In the genomic region with DNA sequence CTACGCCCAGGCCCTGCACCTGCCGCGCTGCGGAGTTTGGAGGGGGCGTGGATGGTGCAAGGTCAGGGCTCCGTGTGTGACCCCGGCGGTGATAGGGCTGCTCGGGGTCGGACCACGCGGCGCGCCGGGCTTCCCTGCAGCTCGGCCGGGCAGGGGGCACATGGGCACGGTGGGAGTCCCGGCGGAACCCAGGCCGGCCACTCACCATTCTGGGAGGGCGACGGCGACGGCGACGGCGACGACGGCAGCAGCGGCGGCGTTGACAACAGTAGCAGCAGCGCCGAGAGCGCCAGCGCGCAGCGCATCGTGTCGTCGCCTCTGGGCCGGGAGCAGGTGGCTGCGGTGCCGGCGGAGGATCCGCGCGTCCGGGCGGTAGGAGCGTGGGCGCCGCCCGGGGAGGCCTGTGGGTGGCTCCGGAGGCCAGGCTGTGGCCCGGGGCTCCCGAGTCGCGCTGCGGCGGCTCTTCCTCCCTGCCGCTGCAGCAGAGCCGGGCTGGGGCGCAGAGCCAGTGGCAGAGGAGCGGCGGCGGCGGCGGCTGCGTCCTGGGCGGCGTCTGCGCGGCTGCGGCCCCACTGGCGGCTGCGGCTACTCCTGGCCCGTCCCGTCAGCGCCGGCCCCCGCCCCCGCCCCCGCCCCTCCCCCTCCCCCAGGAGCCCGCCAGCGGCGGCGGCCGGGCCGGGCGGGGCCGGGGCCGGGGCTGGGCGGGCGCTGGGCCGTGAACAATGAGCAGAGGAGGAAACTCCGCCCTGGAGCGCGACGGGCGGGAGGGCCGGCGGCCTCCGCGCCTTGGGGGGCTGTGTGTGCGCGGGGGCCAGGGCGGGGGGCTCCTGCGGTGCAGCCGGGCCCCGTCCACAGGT, we compare ENCODE assay signal across 1 cellular context.
TF ChIP-seq lines count a peak whose summit lies in the region.

Gene PODXL, minus strand, starts transcription at position 574 of the 857 bp plus-strand sequence. Its CDS starts 269 bp downstream, at position 305.

TF ChIP-seq in HEK293, 187 proteins besides CTCF, POLR2A, EP300 and RAD21 (continued from another document and continues in another):
- TF ChIP-seq ZBTB1 (tag by site-specific recombination; IDR thresholded peaks at IDR 0.05), result no peak
- TF ChIP-seq YY1 (tag by site-specific recombination; IDR thresholded peaks at IDR 0.05), result no peak
- no peak for TF ChIP-seq ZNF221 (tag by site-specific recombination; IDR thresholded peaks at IDR 0.05; ENCODE audit: borderline replicate concordance)
- TF ChIP-seq ZNF777 (tag by site-specific recombination; IDR thresholded peaks at IDR 0.05; ENCODE audit: borderline replicate concordance), result peak; percentile 94
- TF ChIP-seq IKZF3 (tag by site-specific recombination; IDR thresholded peaks at IDR 0.05), result no peak
- TF ChIP-seq, protein P1, sequence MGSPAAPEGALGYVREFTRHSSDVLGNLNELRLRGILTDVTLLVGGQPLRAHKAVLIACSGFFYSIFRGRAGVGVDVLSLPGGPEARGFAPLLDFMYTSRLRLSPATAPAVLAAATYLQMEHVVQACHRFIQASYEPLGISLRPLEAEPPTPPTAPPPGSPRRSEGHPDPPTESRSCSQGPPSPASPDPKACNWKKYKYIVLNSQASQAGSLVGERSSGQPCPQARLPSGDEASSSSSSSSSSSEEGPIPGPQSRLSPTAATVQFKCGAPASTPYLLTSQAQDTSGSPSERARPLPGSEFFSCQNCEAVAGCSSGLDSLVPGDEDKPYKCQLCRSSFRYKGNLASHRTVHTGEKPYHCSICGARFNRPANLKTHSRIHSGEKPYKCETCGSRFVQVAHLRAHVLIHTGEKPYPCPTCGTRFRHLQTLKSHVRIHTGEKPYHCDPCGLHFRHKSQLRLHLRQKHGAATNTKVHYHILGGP (tag by site-specific recombination; IDR thresholded peaks at IDR 0.05), result no peak
- TF ChIP-seq KLF10 (tag by site-specific recombination; IDR thresholded peaks at IDR 0.05), result peak; percentile 49; the same call in 1 of the 2 replicates
- TF ChIP-seq ZNF660 (tag by site-specific recombination; IDR thresholded peaks at IDR 0.05), result peak; percentile 68
- no peak for TF ChIP-seq HOXC10 (CRISPR knock-in tag; IDR thresholded peaks at IDR 0.05)
- TF ChIP-seq ZNF776 (tag by site-specific recombination; IDR thresholded peaks at IDR 0.05; ENCODE audit: borderline replicate concordance), result no peak
- peak; percentile 72; the same call in 1 of the 2 replicates for TF ChIP-seq ZBTB20 (tag by site-specific recombination; IDR thresholded peaks at IDR 0.05)
- TF ChIP-seq ZNF146 (tag by site-specific recombination; IDR thresholded peaks at IDR 0.05), result no peak
- no peak for TF ChIP-seq MZF1 (tag by site-specific recombination; IDR thresholded peaks at IDR 0.05; ENCODE audit: borderline replicate concordance)
- no peak for TF ChIP-seq REPIN1 (tag by site-specific recombination; IDR thresholded peaks at IDR 0.05; ENCODE audit: low read depth)
- no peak for TF ChIP-seq ZNF121 (tag by site-specific recombination; IDR thresholded peaks at IDR 0.05)
- no peak for TF ChIP-seq ZBTB7A (tag by site-specific recombination; IDR thresholded peaks at IDR 0.05; ENCODE audit: low read depth)
- TF ChIP-seq PRDM1 (tag by site-specific recombination; IDR thresholded peaks at IDR 0.05), result no peak
- TF ChIP-seq ZBTB17 (tag by site-specific recombination; IDR thresholded peaks at IDR 0.05), result no peak; the same call in 1 of the 2 replicates
- TF ChIP-seq, protein P2, sequence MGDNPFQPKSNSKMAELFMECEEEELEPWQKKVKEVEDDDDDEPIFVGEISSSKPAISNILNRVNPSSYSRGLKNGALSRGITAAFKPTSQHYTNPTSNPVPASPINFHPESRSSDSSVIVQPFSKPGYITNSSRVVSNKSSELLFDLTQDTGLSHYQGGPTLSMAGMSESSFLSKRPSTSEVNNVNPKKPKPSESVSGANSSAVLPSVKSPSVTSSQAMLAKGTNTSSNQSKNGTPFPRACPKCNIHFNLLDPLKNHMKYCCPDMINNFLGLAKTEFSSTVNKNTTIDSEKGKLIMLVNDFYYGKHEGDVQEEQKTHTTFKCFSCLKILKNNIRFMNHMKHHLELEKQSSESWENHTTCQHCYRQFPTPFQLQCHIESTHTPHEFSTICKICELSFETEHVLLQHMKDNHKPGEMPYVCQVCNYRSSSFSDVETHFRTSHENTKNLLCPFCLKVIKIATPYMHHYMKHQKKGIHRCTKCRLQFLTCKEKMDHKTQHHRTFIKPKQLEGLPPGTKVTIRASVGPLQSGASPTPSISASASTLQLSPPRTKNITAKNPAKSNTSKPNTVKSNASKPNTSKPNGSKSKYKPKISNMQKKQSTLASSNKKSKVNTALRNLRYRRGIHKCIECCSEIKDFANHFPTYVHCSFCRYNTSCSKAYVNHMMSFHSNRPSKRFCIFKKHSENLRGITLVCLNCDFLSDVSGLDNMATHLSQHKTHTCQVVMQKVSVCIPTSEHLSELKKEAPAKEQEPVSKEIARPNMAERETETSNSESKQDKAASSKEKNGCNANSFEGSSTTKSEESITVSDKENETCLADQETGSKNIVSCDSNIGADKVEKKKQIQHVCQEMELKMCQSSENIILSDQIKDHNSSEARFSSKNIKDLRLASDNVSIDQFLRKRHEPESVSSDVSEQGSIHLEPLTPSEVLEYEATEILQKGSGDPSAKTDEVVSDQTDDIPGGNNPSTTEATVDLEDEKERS (tag by site-specific recombination; IDR thresholded peaks at IDR 0.05), result no peak
- peak; percentile 40; the same call in 1 of the 2 replicates for TF ChIP-seq GLIS1 (tag by site-specific recombination; IDR thresholded peaks at IDR 0.05)
- TF ChIP-seq ZNF140 (tag by site-specific recombination; IDR thresholded peaks at IDR 0.05), result no peak
- TF ChIP-seq HOXA7 (CRISPR knock-in tag; IDR thresholded peaks at IDR 0.05; ENCODE audit: borderline replicate concordance), result no peak
- no peak for TF ChIP-seq ZNF114 (tag by site-specific recombination; IDR thresholded peaks at IDR 0.05)
- peak; percentile 79 for TF ChIP-seq KLF9 (tag by site-specific recombination; IDR thresholded peaks at IDR 0.05; ENCODE audit: low read depth)
- TF ChIP-seq ZEB2 (tag by site-specific recombination; IDR thresholded peaks at IDR 0.05), result no peak
- TF ChIP-seq KLF8 (tag by site-specific recombination; IDR thresholded peaks at IDR 0.05), result no peak; the same call in 1 of the 2 replicates
- TF ChIP-seq ZNF423 (tag by site-specific recombination; IDR thresholded peaks at IDR 0.05), result no peak
- no peak for TF ChIP-seq ZSCAN4 (tag by site-specific recombination; IDR thresholded peaks at IDR 0.05)
- TF ChIP-seq, protein P3, sequence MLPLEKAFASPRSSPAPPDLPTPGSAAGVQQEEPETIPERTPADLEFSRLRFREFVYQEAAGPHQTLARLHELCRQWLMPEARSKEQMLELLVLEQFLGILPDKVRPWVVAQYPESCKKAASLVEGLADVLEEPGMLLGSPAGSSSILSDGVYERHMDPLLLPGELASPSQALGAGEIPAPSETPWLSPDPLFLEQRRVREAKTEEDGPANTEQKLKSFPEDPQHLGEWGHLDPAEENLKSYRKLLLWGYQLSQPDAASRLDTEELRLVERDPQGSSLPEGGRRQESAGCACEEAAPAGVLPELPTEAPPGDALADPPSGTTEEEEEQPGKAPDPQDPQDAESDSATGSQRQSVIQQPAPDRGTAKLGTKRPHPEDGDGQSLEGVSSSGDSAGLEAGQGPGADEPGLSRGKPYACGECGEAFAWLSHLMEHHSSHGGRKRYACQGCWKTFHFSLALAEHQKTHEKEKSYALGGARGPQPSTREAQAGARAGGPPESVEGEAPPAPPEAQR (tag by site-specific recombination; IDR thresholded peaks at IDR 0.05), result no peak
- no peak for TF ChIP-seq ZNF791 (tag by site-specific recombination; IDR thresholded peaks at IDR 0.05)
- no peak for TF ChIP-seq ZBTB11 (tag by site-specific recombination; conservative IDR thresholded peaks at IDR 0.05; ENCODE audit: low read depth)
- TF ChIP-seq KLF17 (tag by site-specific recombination; IDR thresholded peaks at IDR 0.05), result peak; percentile 27; the same call in 1 of the 2 replicates
- no peak for TF ChIP-seq ZNF701 (tag by site-specific recombination; IDR thresholded peaks at IDR 0.05)
- TF ChIP-seq TCF7L2 (IDR thresholded peaks at IDR 0.05; ENCODE audit: borderline replicate concordance, low read depth, low read length), result no peak
- no peak for TF ChIP-seq OVOL3 (tag by site-specific recombination; IDR thresholded peaks at IDR 0.05)
- TF ChIP-seq ZNF169 (tag by site-specific recombination; IDR thresholded peaks at IDR 0.05), result no peak
- TF ChIP-seq ZFHX2 (tag by site-specific recombination; conservative IDR thresholded peaks at IDR 0.05), result peak; percentile 88
- peak; percentile 86 for TF ChIP-seq ZIC2 (tag by site-specific recombination; IDR thresholded peaks at IDR 0.05)
- 0 out of 2 replicates have a peak, but pooled peaks have one; percentile 35 for TF ChIP-seq ZNF501 (tag by site-specific recombination; IDR thresholded peaks at IDR 0.05)
- TF ChIP-seq, protein P4, sequence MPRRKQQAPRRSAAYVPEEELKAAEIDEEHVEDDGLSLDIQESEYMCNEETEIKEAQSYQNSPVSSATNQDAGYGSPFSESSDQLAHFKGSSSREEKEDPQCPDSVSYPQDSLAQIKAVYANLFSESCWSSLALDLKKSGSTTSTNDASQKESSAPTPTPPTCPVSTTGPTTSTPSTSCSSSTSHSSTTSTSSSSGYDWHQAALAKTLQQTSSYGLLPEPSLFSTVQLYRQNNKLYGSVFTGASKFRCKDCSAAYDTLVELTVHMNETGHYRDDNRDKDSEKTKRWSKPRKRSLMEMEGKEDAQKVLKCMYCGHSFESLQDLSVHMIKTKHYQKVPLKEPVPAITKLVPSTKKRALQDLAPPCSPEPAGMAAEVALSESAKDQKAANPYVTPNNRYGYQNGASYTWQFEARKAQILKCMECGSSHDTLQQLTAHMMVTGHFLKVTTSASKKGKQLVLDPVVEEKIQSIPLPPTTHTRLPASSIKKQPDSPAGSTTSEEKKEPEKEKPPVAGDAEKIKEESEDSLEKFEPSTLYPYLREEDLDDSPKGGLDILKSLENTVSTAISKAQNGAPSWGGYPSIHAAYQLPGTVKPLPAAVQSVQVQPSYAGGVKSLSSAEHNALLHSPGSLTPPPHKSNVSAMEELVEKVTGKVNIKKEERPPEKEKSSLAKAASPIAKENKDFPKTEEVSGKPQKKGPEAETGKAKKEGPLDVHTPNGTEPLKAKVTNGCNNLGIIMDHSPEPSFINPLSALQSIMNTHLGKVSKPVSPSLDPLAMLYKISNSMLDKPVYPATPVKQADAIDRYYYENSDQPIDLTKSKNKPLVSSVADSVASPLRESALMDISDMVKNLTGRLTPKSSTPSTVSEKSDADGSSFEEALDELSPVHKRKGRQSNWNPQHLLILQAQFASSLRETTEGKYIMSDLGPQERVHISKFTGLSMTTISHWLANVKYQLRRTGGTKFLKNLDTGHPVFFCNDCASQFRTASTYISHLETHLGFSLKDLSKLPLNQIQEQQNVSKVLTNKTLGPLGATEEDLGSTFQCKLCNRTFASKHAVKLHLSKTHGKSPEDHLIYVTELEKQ (tag by site-specific recombination; IDR thresholded peaks at IDR 0.05; ENCODE audit: borderline replicate concordance), result no peak
- TF ChIP-seq ZNF596 (tag by site-specific recombination; IDR thresholded peaks at IDR 0.05), result 0 out of 2 replicates have a peak, but pooled peaks have one; percentile 22
- TF ChIP-seq, protein P5, sequence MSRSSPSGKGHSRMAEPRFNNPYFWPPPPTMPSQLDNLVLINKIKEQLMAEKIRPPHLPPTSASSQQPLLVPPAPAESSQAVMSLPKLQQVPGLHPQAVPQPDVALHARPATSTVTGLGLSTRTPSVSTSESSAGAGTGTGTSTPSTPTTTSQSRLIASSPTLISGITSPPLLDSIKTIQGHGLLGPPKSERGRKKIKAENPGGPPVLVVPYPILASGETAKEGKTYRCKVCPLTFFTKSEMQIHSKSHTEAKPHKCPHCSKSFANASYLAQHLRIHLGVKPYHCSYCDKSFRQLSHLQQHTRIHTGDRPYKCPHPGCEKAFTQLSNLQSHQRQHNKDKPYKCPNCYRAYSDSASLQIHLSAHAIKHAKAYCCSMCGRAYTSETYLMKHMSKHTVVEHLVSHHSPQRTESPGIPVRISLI (tag by site-specific recombination; IDR thresholded peaks at IDR 0.05), result no peak
- TF ChIP-seq ZBTB8A (tag by site-specific recombination; IDR thresholded peaks at IDR 0.05), result peak; percentile 29; the same call in 1 of the 2 replicates
- peak; percentile 7; the same call in 1 of the 2 replicates for TF ChIP-seq ZSCAN30 (tag by site-specific recombination; IDR thresholded peaks at IDR 0.05)
